Comparison of ENCODE assay signal across 21 cellular contexts in the genomic region with DNA sequence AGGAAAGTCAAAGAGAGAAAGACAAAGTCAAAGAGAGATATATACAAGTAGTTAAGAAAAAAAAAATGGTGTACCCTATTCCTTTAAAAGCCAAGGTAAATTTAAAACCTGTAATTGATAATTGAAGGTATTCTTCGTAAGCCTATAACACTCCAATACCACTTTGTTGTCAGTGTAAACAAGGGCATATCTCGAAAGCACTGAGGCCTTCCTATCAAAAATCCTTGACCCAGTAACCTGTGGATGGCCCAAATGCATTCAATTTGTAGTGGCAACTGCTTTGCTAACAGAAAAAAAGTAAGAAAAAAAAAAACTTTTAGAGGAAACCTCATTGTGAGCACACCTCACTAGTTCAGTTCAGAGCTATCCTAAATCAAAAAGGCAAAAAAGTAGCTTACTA. TPM values are rescaled to one million over a fixed set of nuclear protein-coding genes. Genes with fewer than 3 reads are reported as not detected.
DNase-seq lines count a peak whose midpoint lies in the region; ATAC-seq and TF ChIP-seq lines count a peak whose summit lies in the region.
"Had no signal": no experiment of that assay in that cellular context is flagged by ENCODE, and none has a peak within 500 bp of the region (broad histone marks: within the 10 kb centered on the region; RNA-seq: fewer than 3 reads in every experiment).

No MANE protein-coding gene starts in this region.

- H3K4me1 Mint-ChIP-seq in activated T-cell treated with anti-CD3 and anti-CD28 coated beads, Interleukin-2, amount 50 U/mL, for 72 hours (ENCODE audit: low read depth), result peaks cover 18% of the 10 kb centered on the region
- H3K4me1 Mint-ChIP-seq in activated CD8-positive, alpha-beta T cell treated with anti-CD3 and anti-CD28 coated beads, Interleukin-2, amount 10 ng/mL, durations not matched to agents 7 days and 5 days (ENCODE audit: low read depth), result peaks cover 30% of the 10 kb centered on the region
- H3K4me1 Mint-ChIP-seq in natural killer cell treated with Interleukin-12 subunit alpha and Interleukin-12 subunit beta and Interleukin-15 and Interleukin-18, amount 100 ng/mL, for 72 hours (ENCODE audit: low read depth in 2 of 2), result peaks cover 30 to 44% of the 10 kb centered on the region in 2 donors
- no peaks in the 10 kb centered on the region for H3K4me1 Mint-ChIP-seq in type B pancreatic cell (ENCODE audit: unreplicated experiment)

- CTCF ChIA-PET in activated CD8-positive, alpha-beta T cell treated with anti-CD3 and anti-CD28 coated beads, Interleukin-2, amount 10 ng/mL, durations not matched to agents 7 days and 5 days (lab: Charles Lee), result no interaction called here

- TF ChIP-seq CTCF in GM12875 (IDR thresholded peaks at IDR 0.05; ENCODE audit: borderline replicate concordance, insufficient read depth, low read depth, low read length) (no peak), type B pancreatic cell (conservative IDR thresholded peaks at IDR 0.05) (no peak)

- no peaks in the 10 kb centered on the region for H3K27me3 Mint-ChIP-seq in activated T-cell treated with anti-CD3 and anti-CD28 coated beads, Interleukin-2, amount 50 U/mL, for 72 hours (ENCODE audit: low read depth)
- no peaks in the 10 kb centered on the region for H3K27me3 Mint-ChIP-seq in activated CD8-positive, alpha-beta T cell treated with anti-CD3 and anti-CD28 coated beads, Interleukin-2, amount 10 ng/mL, durations not matched to agents 7 days and 5 days (ENCODE audit: low read depth)
- no peaks in the 10 kb centered on the region for H3K27me3 Mint-ChIP-seq in natural killer cell treated with Interleukin-12 subunit alpha and Interleukin-12 subunit beta and Interleukin-15 and Interleukin-18, amount 100 ng/mL, for 72 hours
- no peaks in the 10 kb centered on the region for H3K27me3 Mint-ChIP-seq in type B pancreatic cell
- H3K27me3 Mint-ChIP-seq: naive thymus-derived CD4-positive, alpha-beta T cell had no signal

- H3K4me3 ChIP-seq in GM12875 (ENCODE audit: low read depth, low read length), result peak overlapping the region; percentile 48
- H3K4me3 ChIP-seq: BLaER1 treated with 17β-estradiol and CSF1 and Interleukin-3, amounts not matched to agents 10 nM and 100 nM; testis; uterus had no signal

- peaks cover 2% of the 10 kb centered on the region in 2 donors for H3K9me3 Mint-ChIP-seq in activated T-cell treated with anti-CD3 and anti-CD28 coated beads, Interleukin-2, amount 50 U/mL, for 72 hours
- peaks cover 31% of the 10 kb centered on the region for H3K9me3 Mint-ChIP-seq in activated CD8-positive, alpha-beta T cell treated with anti-CD3 and anti-CD28 coated beads, Interleukin-2, amount 10 ng/mL, durations not matched to agents 7 days and 5 days (ENCODE audit: insufficient read depth)
- no peaks in the 10 kb centered on the region for H3K9me3 Mint-ChIP-seq in natural killer cell treated with Interleukin-12 subunit alpha and Interleukin-12 subunit beta and Interleukin-15 and Interleukin-18, amount 100 ng/mL, for 72 hours
- H3K9me3 Mint-ChIP-seq in type B pancreatic cell, result no peaks in the 10 kb centered on the region

- H3K4me3 Mint-ChIP-seq in activated T-cell treated with anti-CD3 and anti-CD28 coated beads, Interleukin-2, amount 50 U/mL, for 72 hours, result peak overlapping the region in 1 of 2 donors; percentile 73
- H3K4me3 Mint-ChIP-seq in activated CD8-positive, alpha-beta T cell treated with anti-CD3 and anti-CD28 coated beads, Interleukin-2, amount 10 ng/mL, durations not matched to agents 7 days and 5 days, result peak overlapping the region; percentile 54
- H3K4me3 Mint-ChIP-seq in natural killer cell treated with Interleukin-12 subunit alpha and Interleukin-12 subunit beta and Interleukin-15 and Interleukin-18, amount 100 ng/mL, for 72 hours, result peak overlapping the region; percentile 86
- no peak overlapping the region for H3K4me3 Mint-ChIP-seq in type B pancreatic cell

- no peak for ATAC-seq in activated T-cell treated with anti-CD3 and anti-CD28 coated beads, Interleukin-2, amount 50 U/mL, for 72 hours (replicated peaks in 1 of 2)
- no peak for ATAC-seq in activated CD8-positive, alpha-beta T cell treated with anti-CD3 and anti-CD28 coated beads, Interleukin-2, amount 10 ng/mL, durations not matched to agents 7 days and 5 days
- no peak for ATAC-seq in natural killer cell treated with Interleukin-12 subunit alpha and Interleukin-12 subunit beta and Interleukin-15 and Interleukin-18, amount 100 ng/mL, for 72 hours
- no peak for ATAC-seq in HG03571 (IDR thresholded peaks at IDR 0.05; ENCODE audit: unreplicated experiment)
- ATAC-seq: HCT116; naive thymus-derived CD4-positive, alpha-beta T cell had no signal

- no peak for DNase-seq in activated T-cell treated with anti-CD3 and anti-CD28 coated beads, Interleukin-2, amount 50 U/mL, for 72 hours
- DNase-seq in activated T-cell treated with anti-CD3 and anti-CD28 coated beads for 4 hours, result no peak
- no peak for DNase-seq in activated CD8-positive, alpha-beta T cell treated with anti-CD3 and anti-CD28 coated beads, Interleukin-2, amount 10 ng/mL, durations not matched to agents 7 days and 5 days
- no peak for DNase-seq in natural killer cell treated with Interleukin-12 subunit alpha and Interleukin-12 subunit beta and Interleukin-15 and Interleukin-18, amount 100 ng/mL, for 72 hours (ENCODE audit: low spot score)
- DNase-seq in epidermal melanocyte (ENCODE audit: insufficient read length, low spot score), result no peak
- no peak for DNase-seq in type B pancreatic cell (ENCODE audit: extremely low spot score, unreplicated experiment)
- DNase-seq: activated CD4-positive, CD25-positive, alpha-beta regulatory T cell; EL; foreskin fibroblast; naive thymus-derived CD4-positive, alpha-beta T cell; NCI-H1105; NCI-H774; retina; T1000; testis; uterus had no signal

- H3K36me3 Mint-ChIP-seq in activated T-cell treated with anti-CD3 and anti-CD28 coated beads, Interleukin-2, amount 50 U/mL, for 72 hours (ENCODE audit: insufficient read depth in 2 of 2), result peaks cover 10 to 11% of the 10 kb centered on the region in 2 donors
- peaks cover 38% of the 10 kb centered on the region for H3K36me3 Mint-ChIP-seq in activated CD8-positive, alpha-beta T cell treated with anti-CD3 and anti-CD28 coated beads, Interleukin-2, amount 10 ng/mL, durations not matched to agents 7 days and 5 days (ENCODE audit: low read depth)
- H3K36me3 Mint-ChIP-seq in natural killer cell treated with Interleukin-12 subunit alpha and Interleukin-12 subunit beta and Interleukin-15 and Interleukin-18, amount 100 ng/mL, for 72 hours, result peaks cover 8% of the 10 kb centered on the region
- H3K36me3 Mint-ChIP-seq in type B pancreatic cell, result no peaks in the 10 kb centered on the region

- H3K27ac Mint-ChIP-seq in activated T-cell treated with anti-CD3 and anti-CD28 coated beads, Interleukin-2, amount 50 U/mL, for 72 hours, result peak overlapping the region; percentile 89
- no peak overlapping the region for H3K27ac Mint-ChIP-seq in activated CD8-positive, alpha-beta T cell treated with anti-CD3 and anti-CD28 coated beads, Interleukin-2, amount 10 ng/mL, durations not matched to agents 7 days and 5 days
- H3K27ac Mint-ChIP-seq in natural killer cell treated with Interleukin-12 subunit alpha and Interleukin-12 subunit beta and Interleukin-15 and Interleukin-18, amount 100 ng/mL, for 72 hours, result peak overlapping the region; percentile 75 to 92
- no peak overlapping the region for H3K27ac Mint-ChIP-seq in type B pancreatic cell

- POLR2A ChIA-PET in activated CD8-positive, alpha-beta T cell treated with anti-CD3 and anti-CD28 coated beads, Interleukin-2, amount 10 ng/mL, durations not matched to agents 7 days and 5 days (lab: Charles Lee), result no interaction called here

RNA-seq across cellular contexts. Expression of a gene that starts 39.3 kb away (rescaled TPM):
- total RNA-seq in activated T-cell treated with anti-CD3 and anti-CD28 coated beads, Interleukin-2, amount 50 U/mL, for 72 hours, result 1 to 10 TPM; 3.8 to 4.6 TPM
- total RNA-seq in activated CD8-positive, alpha-beta T cell treated with anti-CD3 and anti-CD28 coated beads, Interleukin-2, amount 10 ng/mL, durations not matched to agents 7 days and 5 days, result 10 to 100 TPM; 22.1 to 28.9 TPM
- total RNA-seq in natural killer cell treated with Interleukin-12 subunit alpha and Interleukin-12 subunit beta and Interleukin-15 and Interleukin-18, amount 100 ng/mL, for 72 hours, result 10 to 100 TPM; 14.6 to 39.3 TPM
- 2.4 and 3.3 TPM in 2 replicates for total RNA-seq in type B pancreatic cell (ENCODE audit: low replicate concordance)
- total RNA-seq: OCI-LY7 had no signal

Comparison
In these comparisons a context has a peak if more than half of its experiments do, and no peak if none do; other contexts are left out.
1. H3K27ac Mint-ChIP-seq: peak in activated T-cell treated with anti-CD3 and anti-CD28 coated beads, Interleukin-2, amount 50 U/mL, for 72 hours (single experiment) and natural killer cell treated with Interleukin-12 subunit alpha and Interleukin-12 subunit beta and Interleukin-15 and Interleukin-18, amount 100 ng/mL, for 72 hours (2 of 2); none in activated CD8-positive, alpha-beta T cell treated with anti-CD3 and anti-CD28 coated beads, Interleukin-2, amount 10 ng/mL, durations not matched to agents 7 days and 5 days (single experiment) and type B pancreatic cell (single experiment).